ENCODE assay signal across 8 cellular contexts in genomic region chr12:3803865-3804472, GRCh38. TPM values are rescaled to one million over a fixed set of nuclear protein-coding genes. Genes with fewer than 3 reads are reported as not detected.
DNase-seq lines count a peak whose midpoint lies in the region; ATAC-seq and TF ChIP-seq lines count a peak whose summit lies in the region.

No MANE protein-coding gene starts in this region.

- peak; percentile 70 to 82 (median 76) for TF ChIP-seq CTCF in body of pancreas (IDR thresholded peaks at IDR 0.05)

- ATAC-seq in GM19395 (IDR thresholded peaks at IDR 0.05; ENCODE audit: unreplicated experiment), result peak; percentile 60
- peak; percentile 74 for ATAC-seq in body of pancreas
- no peak for ATAC-seq in GM18909 (IDR thresholded peaks at IDR 0.05; ENCODE audit: poor library complexity, unreplicated experiment)

- H3K4me1 Mint-ChIP-seq in immature natural killer cell, result no peaks in the 10 kb centered on the region

- H3K4me3 ChIP-seq in body of pancreas, result no peak overlapping the region

- no peaks in the 10 kb centered on the region for H3K27me3 ChIP-seq in body of pancreas

- H3K27ac Mint-ChIP-seq in immature natural killer cell, result no peak overlapping the region

- DNase-seq in AG08395 (ENCODE audit: low spot score) (peak; percentile 66), NCI-H2107 treated with DMSO at 0.1 percent for 48 hours (lab: John Stamatoyannopoulos, UW; ENCODE audit: unreplicated experiment) (peak; percentile 94), UCSD-AML1 (lab: John Stamatoyannopoulos, UW; ENCODE audit: unreplicated experiment) (peak; percentile 54), body of pancreas (peak; percentile 78 to 86 (median 82)), immature natural killer cell (peak; percentile 38 to 61 (median 47))
- DNase-seq in stimulated activated CD4-positive, alpha-beta T cell treated with anti-CD3 and anti-CD28 coated beads, Interleukin-12 subunit alpha, Interleukin-12 subunit beta, amount 100 ng/mL, for 48 hours (ENCODE audit: low read depth in 2 of 3, low spot score in 1 of 3), result peak; percentile 41 to 70 (median 64)

- H3K4me1 ChIP-seq in body of pancreas, result no peaks in the 10 kb centered on the region

- no peak overlapping the region for H3K27ac ChIP-seq in body of pancreas

- peaks cover 8 to 18% (median 14%) of the 10 kb centered on the region in 3 donors for H3K36me3 Mint-ChIP-seq in immature natural killer cell

- TF ChIP-seq POLR2A in body of pancreas (IDR thresholded peaks at IDR 0.05), result no peak

- H3K36me3 ChIP-seq in body of pancreas (replicated peaks in 1 of 2; ENCODE audit: insufficient read depth in 1 of 2, low read depth in 2 of 2), result no peaks in the 10 kb centered on the region

- no peaks in the 10 kb centered on the region for H3K9me3 ChIP-seq in body of pancreas

- intact Hi-C loops in body of pancreas (cut with DNase I), result no loop called here

- no peaks in the 10 kb centered on the region for H3K9me3 Mint-ChIP-seq in immature natural killer cell

- peaks cover 0 to 1% (median 0%) of the 10 kb centered on the region in 3 donors for H3K27me3 Mint-ChIP-seq in immature natural killer cell (ENCODE audit: low read depth in 3 of 3)

- 34 to 35% methylated on average over 14 of the region's 14 CpGs for WGBS in body of pancreas, 2 donors

- no peak overlapping the region for H3K4me3 Mint-ChIP-seq in immature natural killer cell

RNA-seq across cellular contexts. Expression of gene CRACR2A, which starts 51.1 kb away (rescaled TPM):
- 10 to 100 TPM in 1 of 2 donors, 1 to 10 TPM in 1; 7.0 to 13.8 TPM for total RNA-seq in body of pancreas
- polyA plus RNA-seq in immature natural killer cell, result 10 to 100 TPM in 2 of 3 donors, 1 to 10 TPM in 1; 4.0 to 33.9 (median 16.5) TPM
